In the genomic region with DNA sequence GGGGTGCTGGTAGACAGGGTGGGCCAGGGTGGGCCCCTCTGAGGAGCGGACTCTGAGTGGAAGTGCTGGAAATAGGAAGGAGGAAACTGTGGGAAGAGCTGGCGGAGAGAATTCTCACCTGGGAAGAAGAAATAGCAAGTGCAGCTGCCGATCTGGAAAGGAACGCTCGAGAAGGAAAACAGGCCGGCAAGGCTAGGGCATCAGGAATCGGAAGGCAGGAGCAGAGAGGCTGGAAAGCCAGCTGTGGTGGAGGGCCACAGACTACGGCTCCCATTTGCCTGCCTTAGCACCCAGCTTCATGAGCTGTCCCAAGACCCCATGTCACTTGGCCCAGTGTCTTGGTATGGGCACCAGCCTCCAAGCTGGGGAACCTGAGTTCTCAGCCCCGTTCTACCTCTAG, we compare ENCODE assay signal across 16 cellular contexts.
"Had no signal": no experiment of that assay in that cellular context is flagged by ENCODE, and none has a peak within 500 bp of the region (broad histone marks: within the 10 kb centered on the region; RNA-seq: fewer than 3 reads in every experiment).

No MANE protein-coding gene starts in this region.

- H3K4me1 ChIP-seq: lower lobe of right lung had no signal

- H3K9me3 ChIP-seq: thyroid gland had no signal

- H3K4me3 Mint-ChIP-seq: activated CD4-positive, alpha-beta memory T cell treated with anti-CD3 and anti-CD28 coated beads for 36 hours; activated naive CD4-positive, alpha-beta T cell treated with anti-CD3 and anti-CD28 coated beads for 36 hours; activated naive CD8-positive, alpha-beta T cell treated with anti-CD3 and anti-CD28 coated beads, Interleukin-2, amount 10 ng/mL, durations not matched to agents 7 days and 5 days; natural killer cell had no signal

- H3K4me1 Mint-ChIP-seq: activated naive CD8-positive, alpha-beta T cell treated with anti-CD3 and anti-CD28 coated beads, Interleukin-2, amount 10 ng/mL, durations not matched to agents 7 days and 5 days; natural killer cell had no signal

- H3K27ac ChIP-seq: heart right ventricle, lower lobe of right lung had no signal

- H3K4me3 ChIP-seq: lower lobe of right lung, thyroid gland had no signal

- DNase-seq: activated CD4-positive, alpha-beta memory T cell treated with anti-CD3 and anti-CD28 coated beads for 36 hours; activated CD4-positive, alpha-beta T cell treated with anti-CD3 and anti-CD28 coated beads for 48 hours; activated CD4-positive, CD25-positive, alpha-beta regulatory T cell; activated effector memory CD4-positive, alpha-beta T cell treated with Interleukin-2 at 50 U/mL for 16 hours; activated naive CD4-positive, alpha-beta T cell treated with anti-CD3 and anti-CD28 coated beads for 36 hours; activated naive CD8-positive, alpha-beta T cell treated with anti-CD3 and anti-CD28 coated beads, Interleukin-2, amount 10 ng/mL, durations not matched to agents 7 days and 5 days; activated T-cell treated with anti-CD3 and anti-CD28 coated beads, Interleukin-2, amount 50 U/mL, for 48 hours; effector CD4-positive, alpha-beta T cell; lower lobe of right lung; natural killer cell; stimulated activated CD4-positive, alpha-beta T cell treated with anti-CD3 and anti-CD28 coated beads, Interleukin-4, amount 100 ng/mL, for 24 hours; stimulated activated naive CD8-positive, alpha-beta T cell treated with anti-CD3 and anti-CD28 coated beads, Interleukin-15, Interleukin-2, amounts not matched to agents 100 U/mL and 50 U/mL, for 24 hours; T1000 had no signal

- H3K27me3 Mint-ChIP-seq: activated CD4-positive, alpha-beta memory T cell treated with anti-CD3 and anti-CD28 coated beads for 36 hours; activated naive CD8-positive, alpha-beta T cell treated with anti-CD3 and anti-CD28 coated beads, Interleukin-2, amount 10 ng/mL, durations not matched to agents 7 days and 5 days had no signal

- H3K36me3 ChIP-seq: thyroid gland had no signal

- H3K27me3 ChIP-seq: heart right ventricle, thyroid gland had no signal

- ATAC-seq: left colon; lower lobe of right lung; natural killer cell; stimulated activated naive CD8-positive, alpha-beta T cell treated with anti-CD3 and anti-CD28 coated beads, Interleukin-15, Interleukin-2, amounts not matched to agents 100 U/mL and 50 U/mL, for 24 hours had no signal

- H3K27ac Mint-ChIP-seq: activated CD4-positive, alpha-beta memory T cell treated with anti-CD3 and anti-CD28 coated beads for 36 hours; activated naive CD4-positive, alpha-beta T cell treated with anti-CD3 and anti-CD28 coated beads for 36 hours; activated naive CD8-positive, alpha-beta T cell treated with anti-CD3 and anti-CD28 coated beads, Interleukin-2, amount 10 ng/mL, durations not matched to agents 7 days and 5 days; natural killer cell had no signal
